8 cellular contexts compared by ENCODE assay signal in the genomic region with DNA sequence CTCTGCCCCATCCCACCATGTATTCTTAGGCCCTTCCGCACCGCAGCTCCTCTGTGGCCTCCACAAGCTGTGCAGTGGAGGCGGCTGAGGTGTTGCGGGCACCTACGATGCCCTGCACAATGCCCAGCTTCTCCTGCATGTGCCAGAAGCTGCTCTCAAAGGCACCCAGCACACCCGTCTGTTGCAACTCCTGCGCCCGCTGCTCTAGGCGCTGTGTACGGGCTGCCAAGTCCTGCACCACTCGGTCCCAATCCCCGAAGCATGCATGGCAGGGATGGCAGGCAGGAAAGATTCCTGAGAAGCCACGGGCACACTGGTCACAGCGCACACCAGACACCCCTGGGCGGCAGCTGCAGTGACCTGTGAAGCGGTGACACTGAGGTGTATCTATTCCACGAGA.
"Had no signal": no experiment of that assay in that cellular context is flagged by ENCODE, and none has a peak within 500 bp of the region (broad histone marks: within the 10 kb centered on the region; RNA-seq: fewer than 3 reads in every experiment).

No MANE protein-coding gene starts in this region.

- FAIRE-seq: G401.6, GM12878, GM12891, GM12892, GM18507, GM19239 had no signal

- H3K4me3 ChIP-seq: GM12878 had no signal

- ATAC-seq: GM12878 had no signal

- DNase-seq: GDM1, GF-D8 had no signal
